ENCODE assay signal across 9 cellular contexts in genomic region chr5:114449836-114450515, GRCh38.
DNase-seq lines count a peak whose midpoint lies in the region; ATAC-seq, FAIRE-seq and TF ChIP-seq lines count a peak whose summit lies in the region.
"Had no signal": no experiment of that assay in that cellular context is flagged by ENCODE, and none has a peak within 500 bp of the region (broad histone marks: within the 10 kb centered on the region; RNA-seq: fewer than 3 reads in every experiment).

No MANE protein-coding gene starts in this region.

- CTCF ChIA-PET in K562 (lab: Yijun Ruan, JAX; ENCODE audit: low intra/inter-chr PET ratio) = interaction anchor here (1.0 kb wide), 1 partner anchor 771 kb away, joined by 4 read pairs; no protein-coding TSS in a partner anchor

- H3K9ac ChIP-seq in K562 (ENCODE audit: insufficient read depth in 1 of 2, low read depth in 2 of 2, low read length in 2 of 2) = no peak overlapping the region

- H2AFZ ChIP-seq in K562 (ENCODE audit: low read depth, low read length) = no peak overlapping the region

- no peaks in the 10 kb centered on the region for H3K36me3 ChIP-seq in SJCRH30
- H3K36me3 ChIP-seq in K562 (ENCODE audit: control insufficient read depth, insufficient read depth, low read length) = no peaks in the 10 kb centered on the region

- in situ Hi-C loops in K562 (cut with MboI) = no loop called here

- 2% methylated on average over 16 of the region's 16 CpGs for WGBS in K562 (ENCODE audit: insufficient coverage, low coverage, missing lambda C conversion rate)

- no peaks in the 10 kb centered on the region for H3K9me1 ChIP-seq in K562 (ENCODE audit: control insufficient read depth, insufficient read depth, low read length)

- no peaks in the 10 kb centered on the region for H3K79me2 ChIP-seq in K562 (ENCODE audit: control insufficient read depth, insufficient read depth, low read length)

- TF ChIP-seq RAD21 in K562 (CRISPR knock-in tag; conservative IDR thresholded peaks at IDR 0.05 in 1 of 2, IDR thresholded peaks at IDR 0.05 in 1 of 2) = peak; percentile 32 to 51

- FAIRE-seq in K562 (lab: Jason Lieb, UNC) = no peak

- H3K4me3 ChIP-seq in SJCRH30 (no peak overlapping the region), K562 (no peak overlapping the region)
- H3K4me3 ChIP-seq: skin epidermis had no signal

- no TSS peak for BruUV-seq in K562 (replicated peaks; lab: Mats Ljungman, UMichigan)

- DNase-seq in SHP77 (lab: John Stamatoyannopoulos, UW) (peak; percentile 37 to 38), SHP77 treated with DMSO at 0.1 percent for 48 hours (lab: John Stamatoyannopoulos, UW) (no peak), HuH-7.5 (ENCODE audit: low spot score) (peak; percentile 29), SJCRH30 (peak; percentile 58 to 79), K562 (ENCODE audit: extremely low read depth in 1 of 4, low spot score in 3 of 4) (peak; percentile 8 to 10 (median 10)), islet precursor cell (peak; percentile 88)
- DNase-seq in stimulated activated CD4-positive, alpha-beta T cell treated with anti-CD3 and anti-CD28 coated beads, Interleukin-12 subunit alpha, Interleukin-12 subunit beta, amount 100 ng/mL, for 48 hours (ENCODE audit: low read depth in 2 of 3, low spot score in 1 of 3) = peak; percentile 14 to 25 (median 19)

- TF ChIP-seq POLR2A in K562 (conservative IDR thresholded peaks at IDR 0.05) = no peak

- peak in 2 of 3 experiments; percentile 17 to 28; a peak in 2 of 6 replicates for TF ChIP-seq CTCF in K562 (IDR thresholded peaks at IDR 0.05 in 2 of 3, conservative IDR thresholded peaks at IDR 0.05 in 1 of 3; ENCODE audit: insufficient read depth in 2 of 3, low read depth in 1 of 3, low read length in 3 of 3)

- H3K27ac ChIP-seq in SJCRH30 (no peak overlapping the region), K562 (ENCODE audit: extremely low read depth, low read depth, low read length) (no peak overlapping the region)
- H3K27ac ChIP-seq: skin epidermis had no signal

- intact Hi-C loops in K562 (cut with micrococcal nuclease) = loop anchor here (5.0 to 10.0 kb wide), 2 partner anchors 617 to 775 kb away; no protein-coding TSS in a partner anchor

- H3K4me1 ChIP-seq in SJCRH30 (no peaks in the 10 kb centered on the region), K562 (replicated peaks in 1 of 2; ENCODE audit: control insufficient read depth in 2 of 2, insufficient read depth in 2 of 2, low read length in 2 of 2) (no peaks in the 10 kb centered on the region)

- H3K27me3 ChIP-seq in SJCRH30 (peaks cover 3% of the 10 kb centered on the region; the same call in 1 of the 2 replicates), K562 (ENCODE audit: control insufficient read depth in 2 of 2, insufficient read depth in 2 of 2, low read length in 2 of 2) (no peaks in the 10 kb centered on the region)

- H3K4me2 ChIP-seq in K562 (ENCODE audit: insufficient read depth, low read length) = no peak overlapping the region

- peak; percentile 97 for ATAC-seq in GM21737 (IDR thresholded peaks at IDR 0.05; ENCODE audit: unreplicated experiment)
- peak; percentile 56; the same call in 2 of the 3 replicates for ATAC-seq in K562

- POLR2A ChIA-PET in K562 (lab: Yijun Ruan, JAX) = no interaction called here

- H4K20me1 ChIP-seq in K562 (replicated peaks; ENCODE audit: control insufficient read depth, insufficient read depth, low read length) = no peaks in the 10 kb centered on the region

- no peak for TF ChIP-seq EP300 in K562 (IDR thresholded peaks at IDR 0.05; ENCODE audit: low read length)

- H3K9me3 ChIP-seq in SJCRH30 (replicated peaks) (no peaks in the 10 kb centered on the region), K562 (replicated peaks; ENCODE audit: control insufficient read depth, insufficient read depth, low read depth, low read length) (no peaks in the 10 kb centered on the region)

TF ChIP-seq in K562, 482 proteins besides CTCF, POLR2A, EP300 and RAD21:
- TF ChIP-seq CHD1 (IDR thresholded peaks at IDR 0.05; ENCODE audit: low read length) = no peak
- TF ChIP-seq ZFP1 (CRISPR knock-in tag; IDR thresholded peaks at IDR 0.05) = no peak
- no peak for TF ChIP-seq KAT2B (IDR thresholded peaks at IDR 0.05; ENCODE audit: low read depth, low read length)
- no peak for TF ChIP-seq ZNF140 (CRISPR knock-in tag; IDR thresholded peaks at IDR 0.05)
- no peak for TF ChIP-seq MTA2 (IDR thresholded peaks at IDR 0.05; ENCODE audit: low read depth)
